Comparison of ENCODE assay signal across 33 cellular contexts in the genomic region with DNA sequence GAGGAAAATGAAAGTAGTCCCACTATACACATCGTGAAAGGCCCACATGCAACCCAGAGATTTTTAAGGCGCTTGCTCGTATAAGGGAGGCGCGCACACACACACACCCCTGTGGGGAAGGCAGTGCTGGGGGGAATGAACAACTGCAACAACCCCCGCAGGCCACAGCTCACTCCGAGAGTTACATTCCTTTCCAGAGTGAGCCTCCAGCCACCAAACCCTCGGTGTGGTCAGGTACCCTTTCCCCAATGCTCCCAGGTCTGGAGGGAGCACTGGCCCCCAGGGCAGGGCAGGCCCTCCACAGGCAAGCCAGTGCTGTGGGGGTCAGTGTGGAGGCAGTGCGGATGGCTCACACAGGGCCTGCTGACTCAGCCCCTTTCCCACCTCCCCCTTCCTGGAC.
"Had no signal": no experiment of that assay in that cellular context is flagged by ENCODE, and none has a peak within 500 bp of the region (broad histone marks: within the 10 kb centered on the region; RNA-seq: fewer than 3 reads in every experiment).

No MANE protein-coding gene starts in this region.

- FAIRE-seq: colon had no signal

- H3K9me3 Mint-ChIP-seq: activated CD4-positive, alpha-beta T cell treated with anti-CD3 and anti-CD28 coated beads, Interleukin-2, amount 10 ng/mL, durations not matched to agents 7 days and 5 days; activated CD8-positive, alpha-beta T cell treated with anti-CD3 and anti-CD28 coated beads for 36 hours; activated T-cell treated with anti-CD3 and anti-CD28 coated beads, Interleukin-2, amount 50 U/mL, for 4 hours; activated T-helper 17 cell treated with anti-CD3 and anti-CD28 coated beads, Interleukin-2, amount 50 U/mL, for 72 hours; T-helper 2 cell treated with Interferon-gamma antibody and Interleukin-4, amounts not matched to agents 5 μg/mL and 100 μg/mL, for 36 hours had no signal

- H3K27ac ChIP-seq: adrenal gland, body of pancreas, esophagus squamous epithelium, gastroesophageal sphincter had no signal

- H3K27me3 ChIP-seq: adrenal gland, body of pancreas, esophagus squamous epithelium, gastroesophageal sphincter had no signal

- DNase-seq: activated CD4-positive, alpha-beta T cell treated with anti-CD3 and anti-CD28 coated beads for 36 hours; activated CD4-positive, alpha-beta T cell treated with anti-CD3 and anti-CD28 coated beads, Interleukin-2, amount 10 ng/mL, durations not matched to agents 7 days and 5 days; activated CD4-positive, alpha-beta T cell treated with anti-CD3 and anti-CD28 coated beads, Interleukin-2, amount 50 U/mL, for 4 hours; activated CD4-positive, CD25-positive, alpha-beta regulatory T cell; activated CD4-positive, CD25-positive, alpha-beta regulatory T cell treated with anti-CD3 and anti-CD28 coated beads, Interleukin-2, amount 50 U/mL, for 72 hours; activated CD8-positive, alpha-beta memory T cell treated with anti-CD3 and anti-CD28 coated beads for 24 hours; activated CD8-positive, alpha-beta T cell treated with anti-CD3 and anti-CD28 coated beads for 36 hours; activated effector memory CD4-positive, alpha-beta T cell treated with Interleukin-2 at 50 U/mL for 16 hours; activated gamma-delta T cell treated with Interleukin-2 at 50 U/mL for 16 hours; activated naive CD4-positive, alpha-beta T cell treated with anti-CD3 and anti-CD28 coated beads, Interleukin-2, amount 50 U/mL, for 16 hours; activated naive CD4-positive, alpha-beta T cell treated with Interleukin-2 at 50 U/mL for 16 hours; activated T-cell treated with anti-CD3 and anti-CD28 coated beads, Interleukin-2, amount 50 U/mL, for 4 hours; adrenal gland; amygdala; aorta; body of pancreas; caudate nucleus; cortex of kidney; dermis blood vessel endothelial cell; effector CD4-positive, alpha-beta T cell; effector memory CD8-positive, alpha-beta T cell; erythroblast; esophagus squamous epithelium; foreskin melanocyte; head of caudate nucleus; T-helper 1 cell; T-helper 17 cell; T1000 had no signal

- H3K27ac Mint-ChIP-seq: activated CD4-positive, alpha-beta T cell treated with anti-CD3 and anti-CD28 coated beads for 36 hours; activated CD4-positive, alpha-beta T cell treated with anti-CD3 and anti-CD28 coated beads, Interleukin-2, amount 10 ng/mL, durations not matched to agents 7 days and 5 days; activated CD8-positive, alpha-beta T cell treated with anti-CD3 and anti-CD28 coated beads for 36 hours; activated naive CD8-positive, alpha-beta T cell; activated T-helper 17 cell treated with anti-CD3 and anti-CD28 coated beads, Interleukin-2, amount 50 U/mL, for 72 hours; effector memory CD8-positive, alpha-beta T cell; T-helper 17 cell; T-helper 2 cell treated with Interferon-gamma antibody and Interleukin-4, amounts not matched to agents 5 μg/mL and 100 μg/mL, for 36 hours had no signal

- H3K4me1 ChIP-seq: adrenal gland, body of pancreas, esophagus squamous epithelium, gastroesophageal sphincter had no signal

- H3K4me3 Mint-ChIP-seq: activated CD4-positive, alpha-beta T cell treated with anti-CD3 and anti-CD28 coated beads for 36 hours; activated CD4-positive, alpha-beta T cell treated with anti-CD3 and anti-CD28 coated beads, Interleukin-2, amount 10 ng/mL, durations not matched to agents 7 days and 5 days; activated CD8-positive, alpha-beta T cell treated with anti-CD3 and anti-CD28 coated beads for 36 hours; activated naive CD8-positive, alpha-beta T cell; activated T-cell treated with anti-CD3 and anti-CD28 coated beads, Interleukin-2, amount 50 U/mL, for 4 hours; activated T-helper 17 cell treated with anti-CD3 and anti-CD28 coated beads, Interleukin-2, amount 50 U/mL, for 72 hours; effector memory CD8-positive, alpha-beta T cell; T-helper 17 cell; T-helper 2 cell treated with Interferon-gamma antibody and Interleukin-4, amounts not matched to agents 5 μg/mL and 100 μg/mL, for 36 hours had no signal

- H3K27me3 Mint-ChIP-seq: activated CD4-positive, alpha-beta T cell treated with anti-CD3 and anti-CD28 coated beads, Interleukin-2, amount 10 ng/mL, durations not matched to agents 7 days and 5 days had no signal

- H3K36me3 Mint-ChIP-seq: activated naive CD8-positive, alpha-beta T cell had no signal

- H3K4me3 ChIP-seq: adrenal gland, body of pancreas, esophagus squamous epithelium, gastroesophageal sphincter had no signal

- H3K36me3 ChIP-seq: adrenal gland, esophagus squamous epithelium, gastroesophageal sphincter had no signal

- ATAC-seq: activated CD4-positive, alpha-beta T cell treated with anti-CD3 and anti-CD28 coated beads for 36 hours; activated CD8-positive, alpha-beta T cell treated with anti-CD3 and anti-CD28 coated beads for 36 hours; activated T-cell treated with anti-CD3 and anti-CD28 coated beads, Interleukin-2, amount 50 U/mL, for 4 hours; activated T-helper 17 cell treated with anti-CD3 and anti-CD28 coated beads, Interleukin-2, amount 50 U/mL, for 72 hours; body of pancreas; effector memory CD8-positive, alpha-beta T cell; T-helper 17 cell had no signal

- H3K4me1 Mint-ChIP-seq: activated CD4-positive, alpha-beta T cell treated with anti-CD3 and anti-CD28 coated beads for 36 hours; activated CD4-positive, alpha-beta T cell treated with anti-CD3 and anti-CD28 coated beads, Interleukin-2, amount 10 ng/mL, durations not matched to agents 7 days and 5 days; activated T-helper 17 cell treated with anti-CD3 and anti-CD28 coated beads, Interleukin-2, amount 50 U/mL, for 72 hours; T-helper 17 cell had no signal

- H3K9me3 ChIP-seq: adrenal gland, body of pancreas, esophagus squamous epithelium, gastroesophageal sphincter had no signal
